ENCODE assay signal across 8 cellular contexts in genomic region chr22:31248138-31248745, GRCh38. TPM values are rescaled to one million over a fixed set of nuclear protein-coding genes. Genes with fewer than 3 reads are reported as not detected.
A peak's percentile ranks its signal among the peaks of the same experiment; 100 is the strongest.
DNase-seq lines count a peak whose midpoint lies in the region; ATAC-seq and TF ChIP-seq lines count a peak whose summit lies in the region.

No MANE protein-coding gene starts in this region.

- H3K36me3 ChIP-seq in A673 (ENCODE audit: insufficient read depth, low read length, poor library complexity, severe bottlenecking), result no peaks in the 10 kb centered on the region
- H3K36me3 ChIP-seq in sigmoid colon, result no peaks in the 10 kb centered on the region

- 41 to 45% methylated on average over 17 of the region's 17 CpGs for WGBS in sigmoid colon, 2 donors

- peak; percentile 77 for DNase-seq in A673 (ENCODE audit: low spot score)
- DNase-seq in HS-5 (ENCODE audit: low read depth), result peak; percentile 45
- peak; percentile 79 for DNase-seq in brain pericyte (ENCODE audit: low read depth, low spot score)
- peak; percentile 78 for DNase-seq in iPS DF 19.7 (ENCODE audit: low read depth, low spot score)
- peak; percentile 90 for DNase-seq in sigmoid colon

- no TSS peak for BruUV-seq in A673 (replicated peaks; lab: Mats Ljungman, UMichigan)

- H3K9me3 ChIP-seq in A673 (ENCODE audit: low read depth, low read length, poor library complexity, severe bottlenecking) (no peaks in the 10 kb centered on the region), sigmoid colon (no peaks in the 10 kb centered on the region)

- TF ChIP-seq CTCF in A673 (conservative IDR thresholded peaks at IDR 0.05; ENCODE audit: low read depth, low read length), result no peak
- no peak for TF ChIP-seq CTCF in VCaP (conservative IDR thresholded peaks at IDR 0.05)
- no peak for TF ChIP-seq CTCF in sigmoid colon (IDR thresholded peaks at IDR 0.05)

- POLR2A ChIA-PET in A673 (lab: Charles Lee; ENCODE audit: low non-redundant PET), result no interaction called here

- H3K4me3 ChIP-seq in A673 (ENCODE audit: low read depth, low read length, poor library complexity, severe bottlenecking) (no peak overlapping the region), sigmoid colon (peak overlapping the region; percentile 12 to 57 (median 52))

- intact Hi-C loops in A673 (cut with micrococcal nuclease; ENCODE audit: unreplicated experiment) (no loop called here), sigmoid colon (cut with DNase I) (no loop called here)

- TF ChIP-seq POLR2A in sigmoid colon (IDR thresholded peaks at IDR 0.05), result peak in 1 of 2 donors; percentile 17

- ATAC-seq in GM21526 (IDR thresholded peaks at IDR 0.05; ENCODE audit: low FRiP score, unreplicated experiment) (no peak), GM21367 (IDR thresholded peaks at IDR 0.05; ENCODE audit: unreplicated experiment) (no peak)

- H3K27ac ChIP-seq in A673 (ENCODE audit: low read depth, low read length, poor library complexity, severe bottlenecking) (no peak overlapping the region), VCaP (peak overlapping the region; percentile 62), sigmoid colon (peak overlapping the region; percentile 45 to 77 (median 62))

- H3K27me3 ChIP-seq in A673 (replicated peaks; ENCODE audit: insufficient read depth, low read depth, low read length, poor library complexity) (no peaks in the 10 kb centered on the region), sigmoid colon (no peaks in the 10 kb centered on the region)

- no peak for TF ChIP-seq EP300 in sigmoid colon (IDR thresholded peaks at IDR 0.05)

- CTCF ChIA-PET in A673 (lab: Charles Lee), result interaction anchor here (0.7 kb wide), 1 partner anchor 204 kb away, joined by 3 read pairs; no protein-coding TSS in a partner anchor

- H3K4me1 ChIP-seq in A673 (ENCODE audit: insufficient read depth, low read length, poor library complexity, severe bottlenecking), result peaks cover 11% of the 10 kb centered on the region
- H3K4me1 ChIP-seq in sigmoid colon, result peaks cover 0 to 49% (median 41%) of the 10 kb centered on the region in 4 donors

RNA-seq across cellular contexts. Expression of gene LIMK2, which starts 36.1 kb away (rescaled TPM):
- total RNA-seq in A673 (2021) (27.9 and 33.4 TPM in 2 replicates), sigmoid colon (10 to 100 TPM; 10.3 to 20.8 (median 14.0) TPM)
- 10 to 100 TPM; 31.9 to 58.7 (median 39.0) TPM for polyA plus RNA-seq in sigmoid colon

RNA-seq across cellular contexts. Expression of gene PIK3IP1, which starts 44.0 kb away (rescaled TPM):
- total RNA-seq in A673 (2021) (0.24 and 0.46 TPM in 2 replicates), sigmoid colon (10 to 100 TPM; 32.4 to 55.0 (median 50.3) TPM)
- polyA plus RNA-seq in sigmoid colon, result 10 to 100 TPM in 1 of 3 donors, 1 to 10 TPM in 2; 5.8 to 87.6 (median 6.0) TPM

Comparison
In these comparisons a context has a peak if more than half of its experiments do, and no peak if none do; other contexts are left out.
1. RNA of gene PIK3IP1, which starts 44.0 kb away (total RNA-seq): 32.4 to 55.0 TPM in sigmoid colon; 0.24 to 0.46 TPM in A673; every median in the first group is over 10 times any median in the second.
2. Peak in every context shown above with its lines, with median percentiles within 50 percentile points of each other: DNase-seq.